Comparison of ENCODE assay signal across 8 cellular contexts in genomic region chr6:3732345-3733141, GRCh38. TPM values are rescaled to one million over a fixed set of nuclear protein-coding genes. Genes with fewer than 3 reads are reported as not detected.
DNase-seq lines count a peak whose midpoint lies in the region; ATAC-seq and TF ChIP-seq lines count a peak whose summit lies in the region.

No MANE protein-coding gene starts in this region.

- ATAC-seq in CD8-positive, alpha-beta T cell = peak; percentile 76
- ATAC-seq in HG02885 (IDR thresholded peaks at IDR 0.05; ENCODE audit: poor library complexity, unreplicated experiment) (peak; percentile 47), GM18511 (IDR thresholded peaks at IDR 0.05; ENCODE audit: unreplicated experiment) (no peak)
- ATAC-seq in activated CD8-positive, alpha-beta T cell treated with anti-CD3 and anti-CD28 coated beads for 36 hours = peak; percentile 77

- no peak overlapping the region for H3K4me3 Mint-ChIP-seq in CD8-positive, alpha-beta T cell
- H3K4me3 Mint-ChIP-seq in activated CD8-positive, alpha-beta T cell treated with anti-CD3 and anti-CD28 coated beads for 36 hours = no peak overlapping the region

- peaks cover 11% of the 10 kb centered on the region for H3K27me3 Mint-ChIP-seq in CD8-positive, alpha-beta T cell (ENCODE audit: low read depth)
- peaks cover 12% of the 10 kb centered on the region for H3K27me3 Mint-ChIP-seq in activated CD8-positive, alpha-beta T cell treated with anti-CD3 and anti-CD28 coated beads for 36 hours

- no peaks in the 10 kb centered on the region for H3K9me3 Mint-ChIP-seq in CD8-positive, alpha-beta T cell
- no peaks in the 10 kb centered on the region for H3K9me3 Mint-ChIP-seq in activated CD8-positive, alpha-beta T cell treated with anti-CD3 and anti-CD28 coated beads for 36 hours

- CTCF ChIA-PET in CD8-positive, alpha-beta T cell (lab: Charles Lee) = interaction anchor here (0.5 to 6.9 kb wide), 48 partner anchors 9 to 606 kb away, joined by 3 to 129 read pairs (median 4); no protein-coding TSS in a partner anchor
- CTCF ChIA-PET in activated CD8-positive, alpha-beta T cell treated with anti-CD3 and anti-CD28 coated beads for 36 hours (lab: Charles Lee) = interaction anchor here (0.6 to 6.5 kb wide), 40 partner anchors 10 to 613 kb away, joined by 3 to 89 read pairs (median 4); no protein-coding TSS in a partner anchor

- H3K4me3 ChIP-seq in CD8-positive, alpha-beta T cell (ENCODE audit: low read depth, low read length) = no peak overlapping the region

- TF ChIP-seq CTCF in CD8-positive, alpha-beta T cell (IDR thresholded peaks at IDR 0.05) = peak; percentile 66
- peak; percentile 93 for TF ChIP-seq CTCF in activated CD8-positive, alpha-beta T cell treated with anti-CD3 and anti-CD28 coated beads for 36 hours (IDR thresholded peaks at IDR 0.05)

- H3K27ac ChIP-seq in CD8-positive, alpha-beta T cell (ENCODE audit: low read depth, low read length) = no peak overlapping the region

- H3K9me3 ChIP-seq in CD8-positive, alpha-beta T cell (ENCODE audit: low read length) = no peaks in the 10 kb centered on the region

- no peaks in the 10 kb centered on the region for H3K36me3 ChIP-seq in CD8-positive, alpha-beta T cell (ENCODE audit: insufficient read depth, low read length)

- peaks cover 2% of the 10 kb centered on the region for H3K4me1 Mint-ChIP-seq in CD8-positive, alpha-beta T cell (ENCODE audit: low read depth)
- H3K4me1 Mint-ChIP-seq in activated CD8-positive, alpha-beta T cell treated with anti-CD3 and anti-CD28 coated beads for 36 hours (ENCODE audit: low read depth) = peaks cover 1% of the 10 kb centered on the region

- POLR2A ChIA-PET in CD8-positive, alpha-beta T cell (lab: Charles Lee) = interaction anchor here (1.2 to 1.4 kb wide), 2 partner anchors 286 to 453 kb away, joined by 3 to 4 read pairs; no protein-coding TSS in a partner anchor
- POLR2A ChIA-PET in activated CD8-positive, alpha-beta T cell treated with anti-CD3 and anti-CD28 coated beads for 36 hours (lab: Charles Lee) = no interaction called here

- no peaks in the 10 kb centered on the region for H3K4me1 ChIP-seq in CD8-positive, alpha-beta T cell (ENCODE audit: insufficient read depth, low read length)

- no peaks in the 10 kb centered on the region for H3K27me3 ChIP-seq in CD8-positive, alpha-beta T cell (ENCODE audit: insufficient read depth, low read length)

- intact Hi-C loops in CD8-positive, alpha-beta T cell (cut with DNase I, micrococcal nuclease) = loop anchor here (1.0 to 10.0 kb wide), 7 partner anchors 265 to 738 kb away; partner anchors contain the start of genes NQO2 (in 1 of the 2) and SLC22A23 (in 1 of the 2)
- intact Hi-C loops in activated CD8-positive, alpha-beta T cell treated with anti-CD3 and anti-CD28 coated beads for 36 hours (cut with micrococcal nuclease) = loop anchor here (1.0 to 5.0 kb wide), 2 partner anchors 320 to 453 kb away; no protein-coding TSS in a partner anchor

- no peaks in the 10 kb centered on the region for H3K36me3 Mint-ChIP-seq in CD8-positive, alpha-beta T cell
- H3K36me3 Mint-ChIP-seq in activated CD8-positive, alpha-beta T cell treated with anti-CD3 and anti-CD28 coated beads for 36 hours (ENCODE audit: low read depth) = no peaks in the 10 kb centered on the region

- DNase-seq in CD8-positive, alpha-beta T cell = peak; percentile 29 to 83 (median 58)
- DNase-seq in NCI-H82 treated with DMSO at 0.1 percent for 48 hours (lab: John Stamatoyannopoulos, UW; ENCODE audit: unreplicated experiment) (peak; percentile 51), middle frontal gyrus (ENCODE audit: extremely low spot score, low spot score) (peak; percentile 62)
- DNase-seq in activated CD8-positive, alpha-beta T cell treated with anti-CD3 and anti-CD28 coated beads for 36 hours = peak; percentile 75
- peak; percentile 49 for DNase-seq in effector CD8-positive, alpha-beta T cell (lab: John Stamatoyannopoulos, UW)
- peak; percentile 41 for DNase-seq in stimulated activated CD8-positive, alpha-beta memory T cell treated with anti-CD3 and anti-CD28 coated beads, Interleukin-4, amount 100 ng/mL, for 24 hours (ENCODE audit: low read depth)

- H3K27ac Mint-ChIP-seq in CD8-positive, alpha-beta T cell = no peak overlapping the region
- no peak overlapping the region for H3K27ac Mint-ChIP-seq in activated CD8-positive, alpha-beta T cell treated with anti-CD3 and anti-CD28 coated beads for 36 hours

RNA-seq across cellular contexts. Expression of gene PXDC1, which starts 19.0 kb away (rescaled TPM):
- under 1 TPM; 0.35 to 0.44 TPM for total RNA-seq in CD8-positive, alpha-beta T cell
- total RNA-seq in activated CD8-positive, alpha-beta T cell treated with anti-CD3 and anti-CD28 coated beads for 36 hours = under 1 TPM; 0.29 to 0.36 TPM
